In genomic region chr17:73098919-73099318, GRCh38 we compare ENCODE assay signal across 13 cellular contexts. TPM values are rescaled to one million over a fixed set of nuclear protein-coding genes. Genes with fewer than 3 reads are reported as not detected.
DNase-seq lines count a peak whose midpoint lies in the region; ATAC-seq, FAIRE-seq and TF ChIP-seq lines count a peak whose summit lies in the region.
"Had no signal": no experiment of that assay in that cellular context is flagged by ENCODE, and none has a peak within 500 bp of the region (broad histone marks: within the 10 kb centered on the region; RNA-seq: fewer than 3 reads in every experiment).

No MANE protein-coding gene starts in this region.

- H3K9me3 ChIP-seq in Panc1 (ENCODE audit: control insufficient read depth, insufficient read depth, low read depth, low read length): no peaks in the 10 kb centered on the region
- H3K9me3 ChIP-seq in H1 (ENCODE audit: insufficient read depth in 2 of 2, low read depth in 1 of 2, low read length in 1 of 2): no peaks in the 10 kb centered on the region
- H3K9me3 ChIP-seq: BLaER1, Caco-2 had no signal

- CTCF ChIA-PET in Panc1 (lab: Charles Lee) (interaction anchor here (0.6 kb wide), 1 partner anchor 122 kb away, joined by 3 read pairs; no protein-coding TSS in a partner anchor), H1 (lab: Charles Lee; ENCODE audit: partially characterized antibody) (no interaction called here)

- no peak overlapping the region for H3K14ac ChIP-seq in H1 (ENCODE audit: insufficient read length)

- H3K27me3 ChIP-seq in Panc1 (ENCODE audit: control insufficient read depth, insufficient read depth, low read length): no peaks in the 10 kb centered on the region
- H3K27me3 ChIP-seq in H1 (replicated peaks in 1 of 4; ENCODE audit: control insufficient read depth in 3 of 4, extremely low read depth in 1 of 4, insufficient read depth in 3 of 4, low read length in 3 of 4): 0 out of 7 replicates have a peak, but pooled peaks cover 0 to 2% (median 0%) of the 10 kb centered on the region in 4 experiments
- H3K27me3 ChIP-seq: BLaER1 had no signal

- no peak overlapping the region for H3K4me2 ChIP-seq in H1 (ENCODE audit: insufficient read depth in 1 of 2, low read depth in 2 of 2, low read length in 2 of 2)
- H3K4me2 ChIP-seq: BLaER1 had no signal

- no peak overlapping the region for H2BK120ac ChIP-seq in H1 (replicated peaks; ENCODE audit: low read depth, low read length)

- H4K8ac ChIP-seq in H1 (ENCODE audit: extremely low read depth, insufficient read depth, low read length): no peak overlapping the region

- H3K36me3 ChIP-seq in Panc1 (ENCODE audit: control insufficient read depth, insufficient read depth, low read length): no peaks in the 10 kb centered on the region
- H3K36me3 ChIP-seq in H1 (ENCODE audit: control insufficient read depth in 2 of 4, insufficient read depth in 4 of 4, low read length in 3 of 4): no peaks in the 10 kb centered on the region
- H3K36me3 ChIP-seq: BLaER1 had no signal

- no peaks in the 10 kb centered on the region for H3K79me1 ChIP-seq in H1 (ENCODE audit: low read depth, low read length)

- TF ChIP-seq RAD21 in H1 (IDR thresholded peaks at IDR 0.05 in 1 of 2, conservative IDR thresholded peaks at IDR 0.05 in 1 of 2; ENCODE audit: low read depth in 2 of 2, low read length in 2 of 2): no peak; a peak in 1 of 4 replicates

- 0 out of 2 replicates have a peak overlapping the region, but pooled peaks have one; percentile 49 for H2AFZ ChIP-seq in H1 (ENCODE audit: low read length)

- in situ Hi-C loops in Panc1 (cut with HindIII; ENCODE audit: low pct_unique_long_range_greater_than_20kb, low sequenced_read_pairs): no loop called here

- no peak for TF ChIP-seq POLR2A in H1 (IDR thresholded peaks at IDR 0.05; ENCODE audit: control extremely low read depth in 1 of 2, low read depth in 2 of 2, low read length in 2 of 2)

- H3K56ac ChIP-seq in H1 (replicated peaks; ENCODE audit: insufficient read length, low read depth, low read length): no peak overlapping the region

- no peak overlapping the region for H3K4ac ChIP-seq in H1 (replicated peaks; ENCODE audit: insufficient read length, low read depth, low read length)

- TF ChIP-seq EP300 in H1 (IDR thresholded peaks at IDR 0.05; ENCODE audit: borderline replicate concordance in 1 of 2, low read depth in 2 of 2, low read length in 2 of 2): no peak

- no peak for TF ChIP-seq CTCF in Panc1 (IDR thresholded peaks at IDR 0.05)
- no peak for TF ChIP-seq CTCF in H1 (IDR thresholded peaks at IDR 0.05; ENCODE audit: control extremely low read depth in 1 of 3, insufficient read depth in 1 of 3, low read depth in 1 of 3, low read length in 3 of 3)

- H3K4me3 ChIP-seq in Panc1 (ENCODE audit: low read depth in 2 of 2, low read length in 2 of 2) (no peak overlapping the region), H1 (ENCODE audit: extremely low read depth in 1 of 4, insufficient read depth in 2 of 4, low read depth in 3 of 4, low read length in 4 of 4) (no peak overlapping the region)
- H3K4me3 ChIP-seq: BLaER1 had no signal

- no peaks in the 10 kb centered on the region for H4K20me1 ChIP-seq in H1 (replicated peaks in 1 of 2; ENCODE audit: control insufficient read depth in 1 of 2, insufficient read depth in 2 of 2, low read length in 2 of 2)
- H4K20me1 ChIP-seq: BLaER1 had no signal

- 71% methylated on average over 5 of the region's 5 CpGs; no CpG with 5 or more reads in 1 of the 2 experiments for WGBS in H1 (ENCODE audit: extremely low coverage in 1 of 2, insufficient coverage in 1 of 2, insufficient read length in 1 of 2, insufficient replicate concordance in 2 of 2, low coverage in 1 of 2, low lambda C conversion rate in 2 of 2, missing lambda C conversion rate in 1 of 2), 2 experiments

- no peak overlapping the region for H2BK20ac ChIP-seq in H1 (ENCODE audit: low read length)

- no peak overlapping the region for H4K5ac ChIP-seq in H1 (ENCODE audit: insufficient read length, low read depth, low read length)

- no peak overlapping the region for H3K27ac ChIP-seq in Panc1 (ENCODE audit: low read length)
- no peak overlapping the region for H3K27ac ChIP-seq in H1 (ENCODE audit: low read depth, low read length)
- H3K27ac ChIP-seq: BLaER1 had no signal

- ATAC-seq in Right ventricle myocardium inferior: no peak
- peak; percentile 37 for ATAC-seq in Panc1

- H2AK5ac ChIP-seq in H1 (ENCODE audit: low read depth, low read length): 0 out of 2 replicates have a peak overlapping the region, but pooled peaks have one; percentile 13

- H3K79me2 ChIP-seq in H1 (ENCODE audit: control insufficient read depth in 1 of 2, insufficient read depth in 2 of 2, low read length in 2 of 2): no peaks in the 10 kb centered on the region

- H2BK5ac ChIP-seq in H1 (ENCODE audit: low read depth, low read length): no peak overlapping the region

- no peak overlapping the region for H3K23ac ChIP-seq in H1 (ENCODE audit: insufficient read length)

- H3K4me1 ChIP-seq in Panc1 (ENCODE audit: control insufficient read depth, insufficient read depth, low read length): no peaks in the 10 kb centered on the region
- 0 out of 7 replicates have a peak, but pooled peaks cover 0 to 2% (median 0%) of the 10 kb centered on the region in 4 experiments for H3K4me1 ChIP-seq in H1 (replicated peaks in 1 of 4; ENCODE audit: control insufficient read depth in 3 of 4, insufficient read depth in 4 of 4, low read length in 3 of 4)
- H3K4me1 ChIP-seq: Caco-2 had no signal

- H2BK15ac ChIP-seq in H1 (ENCODE audit: low read length): peak overlapping the region; percentile 61; the same call in 1 of the 2 replicates

- H3K23me2 ChIP-seq in H1 (ENCODE audit: low read depth, low read length): no peaks in the 10 kb centered on the region; the same call in 1 of the 2 replicates

- no TSS peak for BruUV-seq in Panc1 (replicated peaks; lab: Mats Ljungman, UMichigan)

- POLR2A ChIA-PET in Panc1 (lab: Charles Lee): no interaction called here
- POLR2A ChIA-PET in H1 (lab: Charles Lee; ENCODE audit: partially characterized antibody): no interaction called here

- no peak overlapping the region for H3K18ac ChIP-seq in H1 (ENCODE audit: extremely low read depth, low read length)

- intact Hi-C loops in cardiac septum (cut with DNase I) (no loop called here), Right ventricle myocardium inferior (cut with DNase I) (loop anchor here (10.0 kb wide), 1 partner anchor 56 kb away; no protein-coding TSS in a partner anchor), Panc1 (cut with micrococcal nuclease; ENCODE audit: unreplicated experiment) (loop anchor here (10.0 kb wide), 1 partner anchor 104 kb away; no protein-coding TSS in a partner anchor)

- H3K9ac ChIP-seq in H1 (replicated peaks in 1 of 4; ENCODE audit: extremely low read depth in 1 of 4, low read depth in 3 of 4, low read length in 3 of 4): no peak overlapping the region
- H3K9ac ChIP-seq: BLaER1 had no signal

- H4K91ac ChIP-seq in H1 (replicated peaks; ENCODE audit: insufficient read length, low read length): no peak overlapping the region

- no peak for FAIRE-seq in H1 (lab: Jason Lieb, UNC)
- FAIRE-seq: GM19239 had no signal

- no peak overlapping the region for H2BK12ac ChIP-seq in H1 (ENCODE audit: low read depth, low read length)

- DNase-seq in cardiac septum (ENCODE audit: low spot score) (peak; percentile 36), Right ventricle myocardium inferior (ENCODE audit: missing footprints) (no peak), Panc1 (ENCODE audit: low read depth, low spot score) (no peak), H1 (ENCODE audit: low read depth in 1 of 2, low spot score in 2 of 2) (no peak), pons (ENCODE audit: low spot score) (no peak), NCI-H2081 (lab: John Stamatoyannopoulos, UW) (no peak), hepatic stellate cell (ENCODE audit: low spot score) (no peak)
- DNase-seq: 8988T; Caco-2; CD8-positive, alpha-beta memory T cell; HCEC 1CT had no signal

TF ChIP-seq in H1, 55 proteins besides CTCF, POLR2A, EP300 and RAD21 (continues in another document):
- TF ChIP-seq E2F6 (IDR thresholded peaks at IDR 0.05) (no peak), TAF1 (IDR thresholded peaks at IDR 0.05; ENCODE audit: low read depth, low read length) (no peak), TCF12 (IDR thresholded peaks at IDR 0.05; ENCODE audit: low read depth, low read length) (no peak), CHD2 (IDR thresholded peaks at IDR 0.05; ENCODE audit: low read length) (no peak), SIN3A (conservative IDR thresholded peaks at IDR 0.05 in 1 of 2, IDR thresholded peaks at IDR 0.05 in 1 of 2; ENCODE audit: low read depth in 1 of 2, low read length in 2 of 2) (no peak), ATF3 (IDR thresholded peaks at IDR 0.05; ENCODE audit: insufficient read depth, low read depth, low read length) (no peak), RFX5 (IDR thresholded peaks at IDR 0.05; ENCODE audit: borderline replicate concordance, low read depth, low read length) (no peak), GABPA (IDR thresholded peaks at IDR 0.05; ENCODE audit: borderline replicate concordance, insufficient read depth, low read length) (no peak), JUN (IDR thresholded peaks at IDR 0.05; ENCODE audit: low read depth, low read length) (no peak), SUZ12 (IDR thresholded peaks at IDR 0.05; ENCODE audit: low read length) (no peak), CTBP2 (IDR thresholded peaks at IDR 0.05; ENCODE audit: borderline replicate concordance, insufficient read depth, insufficient read length, low read length) (no peak)

RNA-seq across cellular contexts. Expression of gene SLC39A11, which starts 6.4 kb away (rescaled TPM):
- 7.2 TPM for total RNA-seq in cardiac septum
- 6.9 TPM for total RNA-seq in Right ventricle myocardium inferior
- 56.1 TPM for total RNA-seq in Panc1 (2021; ENCODE audit: unreplicated experiment)
- polyA plus RNA-seq in Panc1 (2012; ENCODE audit: insufficient read length): 31.5 TPM
- 19.1 and 19.6 TPM in 2 replicates for total RNA-seq in H1 (2021; fragmentation: NEBNext Ultra II Directional; extraction: Animal tissue kit (Norgen Biotek cat#: 25700))
- polyA plus RNA-seq in H1 (2011; rRNA removed): 12.2 and 17.9 TPM in 2 replicates
- 10.6 TPM for polyA plus RNA-seq in H1 (2011; cell fraction: cytosol; rRNA removed)
- 22.0 TPM for polyA plus RNA-seq in H1 (2011; cell fraction: nucleus; rRNA removed)
- polyA plus RNA-seq in H1 (2012, experiment 1 of 2): 12.8 to 16.8 TPM (median 15.2 TPM) in 4 replicates
- 6.8 TPM for polyA plus RNA-seq in H1 (2012, experiment 2 of 2)
- 10.8 TPM for polyA plus RNA-seq in H1 (2013, experiment 1 of 2)
- 13.1 TPM for polyA plus RNA-seq in H1 (2013, experiment 2 of 2)
- polyA minus RNA-seq in H1 (2011; rRNA and poly(A)+ RNA removed): 29.6 and 35.7 TPM in 2 replicates
- 8.4 TPM for polyA minus RNA-seq in H1 (2011; cell fraction: cytosol; rRNA and poly(A)+ RNA removed)
- polyA minus RNA-seq in H1 (2011; cell fraction: nucleus; rRNA and poly(A)+ RNA removed): 40.7 TPM
